Comparison of ENCODE assay signal across 19 cellular contexts in the genomic region with DNA sequence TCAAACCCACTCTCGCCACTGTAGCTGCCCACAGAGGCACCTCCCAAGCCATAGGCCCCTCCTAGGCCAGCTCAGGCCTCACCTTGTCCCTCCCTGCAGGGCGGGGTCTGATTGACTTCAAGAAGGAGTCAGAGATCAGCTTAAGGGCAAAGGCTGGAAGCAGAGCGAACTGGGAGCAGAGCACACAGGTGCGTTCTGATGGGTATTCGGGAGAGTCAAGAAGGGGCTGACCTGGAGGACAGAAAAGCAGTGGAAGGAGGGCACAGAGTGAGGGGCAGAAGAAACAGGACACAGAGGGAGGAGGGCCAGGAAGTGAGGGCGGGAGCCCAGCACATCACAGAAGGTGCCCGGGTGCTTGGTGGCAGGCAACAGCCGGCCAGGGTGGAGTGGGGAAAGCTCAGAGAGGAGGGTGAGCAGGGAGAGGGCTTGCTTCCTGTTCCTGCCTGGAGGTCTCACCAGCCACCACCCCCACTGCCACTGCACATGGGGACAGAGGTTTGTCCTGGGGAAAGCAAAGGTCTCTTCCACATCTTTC. TPM values are rescaled to one million over a fixed set of nuclear protein-coding genes. Genes with fewer than 3 reads are reported as not detected.
DNase-seq lines count a peak whose midpoint lies in the region; ATAC-seq and TF ChIP-seq lines count a peak whose summit lies in the region.
"Had no signal": no experiment of that assay in that cellular context is flagged by ENCODE, and none has a peak within 500 bp of the region (broad histone marks: within the 10 kb centered on the region; RNA-seq: fewer than 3 reads in every experiment).

A gene with protein sequence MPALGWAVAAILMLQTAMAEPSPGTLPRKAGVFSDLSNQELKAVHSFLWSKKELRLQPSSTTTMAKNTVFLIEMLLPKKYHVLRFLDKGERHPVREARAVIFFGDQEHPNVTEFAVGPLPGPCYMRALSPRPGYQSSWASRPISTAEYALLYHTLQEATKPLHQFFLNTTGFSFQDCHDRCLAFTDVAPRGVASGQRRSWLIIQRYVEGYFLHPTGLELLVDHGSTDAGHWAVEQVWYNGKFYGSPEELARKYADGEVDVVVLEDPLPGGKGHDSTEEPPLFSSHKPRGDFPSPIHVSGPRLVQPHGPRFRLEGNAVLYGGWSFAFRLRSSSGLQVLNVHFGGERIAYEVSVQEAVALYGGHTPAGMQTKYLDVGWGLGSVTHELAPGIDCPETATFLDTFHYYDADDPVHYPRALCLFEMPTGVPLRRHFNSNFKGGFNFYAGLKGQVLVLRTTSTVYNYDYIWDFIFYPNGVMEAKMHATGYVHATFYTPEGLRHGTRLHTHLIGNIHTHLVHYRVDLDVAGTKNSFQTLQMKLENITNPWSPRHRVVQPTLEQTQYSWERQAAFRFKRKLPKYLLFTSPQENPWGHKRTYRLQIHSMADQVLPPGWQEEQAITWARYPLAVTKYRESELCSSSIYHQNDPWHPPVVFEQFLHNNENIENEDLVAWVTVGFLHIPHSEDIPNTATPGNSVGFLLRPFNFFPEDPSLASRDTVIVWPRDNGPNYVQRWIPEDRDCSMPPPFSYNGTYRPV (plus strand): TSS at position 147 of the 535 bp plus-strand sequence. CDS start 3,954 bp downstream, outside the sequence.

- H3K27ac ChIP-seq in trophoblast cell (ENCODE audit: low read depth, low read length): no peak within 1 kb of the TSS
- H3K27ac ChIP-seq: epithelial cell of prostate had no signal

- H2BK12ac ChIP-seq in trophoblast cell (ENCODE audit: low read length): no peak within 1 kb of the TSS

- H4K91ac ChIP-seq in trophoblast cell (ENCODE audit: low read depth, low read length): no peak within 1 kb of the TSS

- no peak within 1 kb of the TSS for H3K4ac ChIP-seq in trophoblast cell (ENCODE audit: low read depth, low read length)

- no peaks in the 10 kb centered on the region for H3K9me3 Mint-ChIP-seq in stimulated activated memory B cell treated with anti-CD40 and anti-IgM and Interleukin-4, amounts not matched to agents 10 μg/mL and 1 μg/mL and 100 μg/mL, for 72 hours
- H3K9me3 Mint-ChIP-seq: stimulated activated naive CD8-positive, alpha-beta T cell treated with anti-CD3 and anti-CD28 coated beads, Interleukin-15, Interleukin-2, amounts not matched to agents 100 ng/mL and 50 ng/mL, for 24 hours; T-helper 2 cell treated with Interferon-gamma antibody and Interleukin-4, amounts not matched to agents 5 μg/mL and 100 μg/mL, for 36 hours had no signal

- no peak within 1 kb of the TSS for H4K12ac ChIP-seq in trophoblast cell (ENCODE audit: low read depth, low read length)

- H3K27ac Mint-ChIP-seq in stimulated activated memory B cell treated with anti-CD40 and anti-IgM and Interleukin-4, amounts not matched to agents 10 μg/mL and 1 μg/mL and 100 μg/mL, for 72 hours: no peak within 1 kb of the TSS
- H3K27ac Mint-ChIP-seq: stimulated activated naive CD8-positive, alpha-beta T cell treated with anti-CD3 and anti-CD28 coated beads, Interleukin-15, Interleukin-2, amounts not matched to agents 100 ng/mL and 50 ng/mL, for 24 hours; T-helper 2 cell treated with Interferon-gamma antibody and Interleukin-4, amounts not matched to agents 5 μg/mL and 100 μg/mL, for 36 hours had no signal

- no peak within 1 kb of the TSS for H4K8ac ChIP-seq in trophoblast cell (ENCODE audit: low read depth, low read length)

- no peak within 1 kb of the TSS for H2AK5ac ChIP-seq in trophoblast cell (ENCODE audit: low read length)

- no peak within 1 kb of the TSS for H3K18ac ChIP-seq in trophoblast cell (ENCODE audit: low read length)

- no peak within 1 kb of the TSS for H2BK5ac ChIP-seq in trophoblast cell (ENCODE audit: low read depth, low read length, poor library complexity)

- no peaks in the 10 kb centered on the region for H3K4me1 Mint-ChIP-seq in stimulated activated memory B cell treated with anti-CD40 and anti-IgM and Interleukin-4, amounts not matched to agents 10 μg/mL and 1 μg/mL and 100 μg/mL, for 72 hours

- H3K4me3 ChIP-seq in H7 (ENCODE audit: insufficient read depth, low read depth, low read length) (no peak within 1 kb of the TSS), epithelial cell of proximal tubule (ENCODE audit: low read depth, low read length) (peak within 1 kb of the TSS; percentile 45), trophoblast cell (ENCODE audit: low read depth, low read length) (no peak within 1 kb of the TSS)

- H3K4me2 ChIP-seq in trophoblast cell (ENCODE audit: low read length): no peak within 1 kb of the TSS

- no peaks in the 10 kb centered on the region for H3K79me1 ChIP-seq in trophoblast cell (ENCODE audit: low read length)

- H3K14ac ChIP-seq in trophoblast cell (ENCODE audit: low read length): no peak within 1 kb of the TSS

- H3K36me3 Mint-ChIP-seq in stimulated activated memory B cell treated with anti-CD40 and anti-IgM and Interleukin-4, amounts not matched to agents 10 μg/mL and 1 μg/mL and 100 μg/mL, for 72 hours: no peaks in the 10 kb centered on the region

- DNase-seq in H7 (peak; percentile 66), NOMO-1 (lab: John Stamatoyannopoulos, UW; ENCODE audit: unreplicated experiment in 2 of 2) (peak; percentile 56 to 66), epithelial cell of proximal tubule (ENCODE audit: low read depth) (no peak), trophoblast cell (peak; percentile 77 to 84), NCI-H446 (lab: John Stamatoyannopoulos, UW) (no peak)
- DNase-seq: activated CD4-positive, alpha-beta T cell treated with anti-CD3 and anti-CD28 coated beads, Interleukin-2, amount 50 U/mL, for 4 hours; activated gamma-delta T cell; BE2C; GDM1; IMR-90; NCI-H2081 treated with DMSO at 0.1 percent for 48 hours; stimulated activated CD4-positive, alpha-beta T cell treated with anti-CD3 and anti-CD28 coated beads, Interleukin-4, amount 100 ng/mL, for 4 hours had no signal

- H3K23ac ChIP-seq in trophoblast cell (ENCODE audit: low read length): no peak within 1 kb of the TSS

- H3K36me3 ChIP-seq in H7 (replicated peaks; ENCODE audit: control insufficient read depth, insufficient read depth, low read length) (no peaks in the 10 kb centered on the region), trophoblast cell (ENCODE audit: control insufficient read depth in 1 of 2, insufficient read depth in 2 of 2, low read length in 2 of 2) (no peaks in the 10 kb centered on the region)
- H3K36me3 ChIP-seq: BE2C had no signal

- H2BK120ac ChIP-seq in trophoblast cell (ENCODE audit: insufficient read depth, low read length, poor library complexity): no peak within 1 kb of the TSS

- H3K27me3 Mint-ChIP-seq in stimulated activated memory B cell treated with anti-CD40 and anti-IgM and Interleukin-4, amounts not matched to agents 10 μg/mL and 1 μg/mL and 100 μg/mL, for 72 hours: peaks cover 70% of the 10 kb centered on the region

- ATAC-seq in GM18498 (IDR thresholded peaks at IDR 0.05; ENCODE audit: unreplicated experiment): no peak
- no peak for ATAC-seq in stimulated activated memory B cell treated with anti-CD40 and anti-IgM and Interleukin-4, amounts not matched to agents 10 μg/mL and 1 μg/mL and 100 μg/mL, for 72 hours
- no peak for ATAC-seq in GM21360 (IDR thresholded peaks at IDR 0.05; ENCODE audit: unreplicated experiment)
- ATAC-seq: Panc1 had no signal

- no peak within 1 kb of the TSS for H3K4me3 Mint-ChIP-seq in stimulated activated memory B cell treated with anti-CD40 and anti-IgM and Interleukin-4, amounts not matched to agents 10 μg/mL and 1 μg/mL and 100 μg/mL, for 72 hours
- H3K4me3 Mint-ChIP-seq: stimulated activated naive CD8-positive, alpha-beta T cell treated with anti-CD3 and anti-CD28 coated beads, Interleukin-15, Interleukin-2, amounts not matched to agents 100 ng/mL and 50 ng/mL, for 24 hours; T-helper 2 cell treated with Interferon-gamma antibody and Interleukin-4, amounts not matched to agents 5 μg/mL and 100 μg/mL, for 36 hours had no signal

- H2AFZ ChIP-seq in trophoblast cell (ENCODE audit: insufficient read depth, low read length, poor library complexity): no peak within 1 kb of the TSS

- peaks cover 2 to 10% of the 10 kb centered on the region in 2 experiments for H3K4me1 ChIP-seq in trophoblast cell (ENCODE audit: control insufficient read depth in 1 of 2, insufficient read depth in 2 of 2, low read length in 2 of 2)
- H3K4me1 ChIP-seq: BE2C had no signal

- WGBS in trophoblast cell (ENCODE audit: extremely low coverage, insufficient coverage, insufficient read length): no CpG with 5 or more reads among the region's 8 CpGs

- H3K27me3 ChIP-seq in H7 (ENCODE audit: control insufficient read depth, insufficient read depth, low read length): no peaks in the 10 kb centered on the region; the same call in 1 of the 2 replicates
- no peaks in the 10 kb centered on the region for H3K27me3 ChIP-seq in trophoblast cell (ENCODE audit: insufficient read depth, low read length)
- H3K27me3 ChIP-seq: BE2C had no signal

- no peaks in the 10 kb centered on the region for H3K79me2 ChIP-seq in trophoblast cell (ENCODE audit: control insufficient read depth, insufficient read depth, low read length, poor library complexity)

- H3K9ac ChIP-seq in trophoblast cell (ENCODE audit: low read length): no peak within 1 kb of the TSS

- no peaks in the 10 kb centered on the region for H3K9me3 ChIP-seq in trophoblast cell (ENCODE audit: insufficient read depth, low read depth, low read length)
- H3K9me3 ChIP-seq: BE2C had no signal

- TF ChIP-seq CTCF in epithelial cell of proximal tubule (conservative IDR thresholded peaks at IDR 0.05; ENCODE audit: low read depth, low read length): no peak

RNA-seq across cellular contexts. Expression of the gene that starts here (rescaled TPM):
- not detected in 2 replicates for total RNA-seq in H7 (2014; rRNA removed; shearing (Covaris generic))
- 2.8 TPM in 1 of 2 replicates, not detected in the other for total RNA-seq in epithelial cell of proximal tubule
- 0.18 and 0.21 TPM in 2 replicates for polyA plus RNA-seq in trophoblast cell (2013)
- total RNA-seq: IMR-90 had no signal
- polyA plus RNA-seq: IMR-90 had no signal

Comparison
In these comparisons a context has a peak if more than half of its experiments do, and no peak if none do; other contexts are left out.
1. Peak in DNase-seq in H7; RNA of the gene not detected or under 1 TPM.
2. DNase-seq: peak in NOMO-1 (2 of 2) and trophoblast cell (2 of 2); none in epithelial cell of proximal tubule (single experiment) and NCI-H446 (0 of 2).